Comparison of ENCODE assay signal across 1 cellular context in the genomic region with DNA sequence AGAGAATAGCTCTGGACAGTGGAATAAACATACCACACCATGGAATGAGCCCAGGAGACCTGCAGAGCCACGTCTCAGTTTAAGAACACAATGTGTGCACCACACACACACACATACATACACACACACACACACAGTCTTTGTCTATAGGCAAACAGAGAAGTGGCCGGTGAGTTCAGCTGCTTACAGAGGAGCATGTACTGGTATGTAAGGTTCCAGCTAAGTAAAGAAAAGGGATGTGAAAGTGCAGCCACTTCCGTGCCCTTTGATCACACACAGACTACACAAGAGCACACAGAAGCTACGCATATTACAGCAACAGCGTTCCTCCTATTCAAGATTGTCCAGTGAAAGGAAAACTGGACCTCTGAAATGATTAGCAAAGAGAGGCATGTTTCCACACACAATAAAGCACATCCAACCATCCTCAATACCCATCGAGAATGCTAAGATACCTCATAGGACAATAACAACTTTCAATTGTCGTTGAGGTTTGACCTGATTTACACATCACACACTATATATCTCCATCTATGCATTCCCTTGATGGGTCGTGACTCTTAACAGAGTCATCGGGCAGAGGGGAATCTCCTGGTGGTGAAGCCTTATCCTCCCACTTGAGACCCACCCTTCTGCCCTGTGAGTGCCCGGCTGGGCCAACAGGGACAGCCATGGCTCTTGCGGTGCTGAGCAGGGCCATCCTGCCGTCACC.
TF ChIP-seq lines count a peak whose summit lies in the region.

No MANE protein-coding gene starts in this region.

TF ChIP-seq in HepG2, 621 proteins besides CTCF, POLR2A, EP300 and RAD21 (continued from another document and continues in another):
- TF ChIP-seq, protein P1, sequence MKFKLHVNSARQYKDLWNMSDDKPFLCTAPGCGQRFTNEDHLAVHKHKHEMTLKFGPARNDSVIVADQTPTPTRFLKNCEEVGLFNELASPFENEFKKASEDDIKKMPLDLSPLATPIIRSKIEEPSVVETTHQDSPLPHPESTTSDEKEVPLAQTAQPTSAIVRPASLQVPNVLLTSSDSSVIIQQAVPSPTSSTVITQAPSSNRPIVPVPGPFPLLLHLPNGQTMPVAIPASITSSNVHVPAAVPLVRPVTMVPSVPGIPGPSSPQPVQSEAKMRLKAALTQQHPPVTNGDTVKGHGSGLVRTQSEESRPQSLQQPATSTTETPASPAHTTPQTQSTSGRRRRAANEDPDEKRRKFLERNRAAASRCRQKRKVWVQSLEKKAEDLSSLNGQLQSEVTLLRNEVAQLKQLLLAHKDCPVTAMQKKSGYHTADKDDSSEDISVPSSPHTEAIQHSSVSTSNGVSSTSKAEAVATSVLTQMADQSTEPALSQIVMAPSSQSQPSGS (CRISPR knock-in tag; IDR thresholded peaks at IDR 0.05): 0 out of 2 replicates have a peak, but pooled peaks have one; percentile 40
- no peak for TF ChIP-seq HMGA1 (CRISPR knock-in tag; conservative IDR thresholded peaks at IDR 0.05)
- TF ChIP-seq, protein P2, sequence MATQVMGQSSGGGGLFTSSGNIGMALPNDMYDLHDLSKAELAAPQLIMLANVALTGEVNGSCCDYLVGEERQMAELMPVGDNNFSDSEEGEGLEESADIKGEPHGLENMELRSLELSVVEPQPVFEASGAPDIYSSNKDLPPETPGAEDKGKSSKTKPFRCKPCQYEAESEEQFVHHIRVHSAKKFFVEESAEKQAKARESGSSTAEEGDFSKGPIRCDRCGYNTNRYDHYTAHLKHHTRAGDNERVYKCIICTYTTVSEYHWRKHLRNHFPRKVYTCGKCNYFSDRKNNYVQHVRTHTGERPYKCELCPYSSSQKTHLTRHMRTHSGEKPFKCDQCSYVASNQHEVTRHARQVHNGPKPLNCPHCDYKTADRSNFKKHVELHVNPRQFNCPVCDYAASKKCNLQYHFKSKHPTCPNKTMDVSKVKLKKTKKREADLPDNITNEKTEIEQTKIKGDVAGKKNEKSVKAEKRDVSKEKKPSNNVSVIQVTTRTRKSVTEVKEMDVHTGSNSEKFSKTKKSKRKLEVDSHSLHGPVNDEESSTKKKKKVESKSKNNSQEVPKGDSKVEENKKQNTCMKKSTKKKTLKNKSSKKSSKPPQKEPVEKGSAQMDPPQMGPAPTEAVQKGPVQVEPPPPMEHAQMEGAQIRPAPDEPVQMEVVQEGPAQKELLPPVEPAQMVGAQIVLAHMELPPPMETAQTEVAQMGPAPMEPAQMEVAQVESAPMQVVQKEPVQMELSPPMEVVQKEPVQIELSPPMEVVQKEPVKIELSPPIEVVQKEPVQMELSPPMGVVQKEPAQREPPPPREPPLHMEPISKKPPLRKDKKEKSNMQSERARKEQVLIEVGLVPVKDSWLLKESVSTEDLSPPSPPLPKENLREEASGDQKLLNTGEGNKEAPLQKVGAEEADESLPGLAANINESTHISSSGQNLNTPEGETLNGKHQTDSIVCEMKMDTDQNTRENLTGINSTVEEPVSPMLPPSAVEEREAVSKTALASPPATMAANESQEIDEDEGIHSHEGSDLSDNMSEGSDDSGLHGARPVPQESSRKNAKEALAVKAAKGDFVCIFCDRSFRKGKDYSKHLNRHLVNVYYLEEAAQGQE (IDR thresholded peaks at IDR 0.05; ENCODE audit: borderline replicate concordance in 1 of 2, low read depth in 1 of 2, low read length in 2 of 2): 0 out of 4 replicates have a peak, but pooled peaks of 1 of the 2 experiments have one; percentile 24
- TF ChIP-seq NKX3-1 (CRISPR knock-in tag; IDR thresholded peaks at IDR 0.05): no peak
- TF ChIP-seq ZNF251 (CRISPR knock-in tag; IDR thresholded peaks at IDR 0.05): no peak
- TF ChIP-seq SKI (IDR thresholded peaks at IDR 0.05; ENCODE audit: partially characterized antibody): peak; percentile 59
- 0 out of 2 replicates have a peak, but pooled peaks have one; percentile 14 for TF ChIP-seq ZKSCAN8 (CRISPR knock-in tag; IDR thresholded peaks at IDR 0.05; ENCODE audit: borderline replicate concordance)
- TF ChIP-seq ATRX (CRISPR knock-in tag; IDR thresholded peaks at IDR 0.05; ENCODE audit: borderline replicate concordance): no peak
- TF ChIP-seq IKZF1 (IDR thresholded peaks at IDR 0.05): no peak
- 0 out of 2 replicates have a peak, but pooled peaks have one; percentile 47 for TF ChIP-seq RBAK (CRISPR knock-in tag; IDR thresholded peaks at IDR 0.05)
- peak; percentile 70 for TF ChIP-seq SAP130 (CRISPR knock-in tag; IDR thresholded peaks at IDR 0.05; ENCODE audit: low read depth)
- TF ChIP-seq, protein P3, sequence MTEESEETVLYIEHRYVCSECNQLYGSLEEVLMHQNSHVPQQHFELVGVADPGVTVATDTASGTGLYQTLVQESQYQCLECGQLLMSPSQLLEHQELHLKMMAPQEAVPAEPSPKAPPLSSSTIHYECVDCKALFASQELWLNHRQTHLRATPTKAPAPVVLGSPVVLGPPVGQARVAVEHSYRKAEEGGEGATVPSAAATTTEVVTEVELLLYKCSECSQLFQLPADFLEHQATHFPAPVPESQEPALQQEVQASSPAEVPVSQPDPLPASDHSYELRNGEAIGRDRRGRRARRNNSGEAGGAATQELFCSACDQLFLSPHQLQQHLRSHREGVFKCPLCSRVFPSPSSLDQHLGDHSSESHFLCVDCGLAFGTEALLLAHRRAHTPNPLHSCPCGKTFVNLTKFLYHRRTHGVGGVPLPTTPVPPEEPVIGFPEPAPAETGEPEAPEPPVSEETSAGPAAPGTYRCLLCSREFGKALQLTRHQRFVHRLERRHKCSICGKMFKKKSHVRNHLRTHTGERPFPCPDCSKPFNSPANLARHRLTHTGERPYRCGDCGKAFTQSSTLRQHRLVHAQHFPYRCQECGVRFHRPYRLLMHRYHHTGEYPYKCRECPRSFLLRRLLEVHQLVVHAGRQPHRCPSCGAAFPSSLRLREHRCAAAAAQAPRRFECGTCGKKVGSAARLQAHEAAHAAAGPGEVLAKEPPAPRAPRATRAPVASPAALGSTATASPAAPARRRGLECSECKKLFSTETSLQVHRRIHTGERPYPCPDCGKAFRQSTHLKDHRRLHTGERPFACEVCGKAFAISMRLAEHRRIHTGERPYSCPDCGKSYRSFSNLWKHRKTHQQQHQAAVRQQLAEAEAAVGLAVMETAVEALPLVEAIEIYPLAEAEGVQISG (CRISPR knock-in tag; IDR thresholded peaks at IDR 0.05): peak; percentile 19; the same call in 1 of the 2 replicates
- TF ChIP-seq TEAD3 (CRISPR knock-in tag; optimal IDR thresholded peaks at IDR 0.05; ENCODE audit: borderline replicate concordance): peak; percentile 92
- no peak for TF ChIP-seq ZNF790 (CRISPR knock-in tag; IDR thresholded peaks at IDR 0.05; ENCODE audit: borderline replicate concordance)
- TF ChIP-seq LCORL (IDR thresholded peaks at IDR 0.05): peak; percentile 41; the same call in 1 of the 2 replicates
- no peak for TF ChIP-seq LCORL (CRISPR knock-in tag; IDR thresholded peaks at IDR 0.05)
- 0 out of 2 replicates have a peak, but pooled peaks have one; percentile 14 for TF ChIP-seq PPARG (CRISPR knock-in tag; conservative IDR thresholded peaks at IDR 0.05)
- no peak for TF ChIP-seq HNRNPL (IDR thresholded peaks at IDR 0.05; ENCODE audit: low read depth, low read length)
- peak; percentile 36; the same call in 1 of the 2 replicates for TF ChIP-seq WIZ (CRISPR knock-in tag; IDR thresholded peaks at IDR 0.05)
- no peak for TF ChIP-seq SMYD3 (CRISPR knock-in tag; IDR thresholded peaks at IDR 0.05)
- TF ChIP-seq, protein P4, sequence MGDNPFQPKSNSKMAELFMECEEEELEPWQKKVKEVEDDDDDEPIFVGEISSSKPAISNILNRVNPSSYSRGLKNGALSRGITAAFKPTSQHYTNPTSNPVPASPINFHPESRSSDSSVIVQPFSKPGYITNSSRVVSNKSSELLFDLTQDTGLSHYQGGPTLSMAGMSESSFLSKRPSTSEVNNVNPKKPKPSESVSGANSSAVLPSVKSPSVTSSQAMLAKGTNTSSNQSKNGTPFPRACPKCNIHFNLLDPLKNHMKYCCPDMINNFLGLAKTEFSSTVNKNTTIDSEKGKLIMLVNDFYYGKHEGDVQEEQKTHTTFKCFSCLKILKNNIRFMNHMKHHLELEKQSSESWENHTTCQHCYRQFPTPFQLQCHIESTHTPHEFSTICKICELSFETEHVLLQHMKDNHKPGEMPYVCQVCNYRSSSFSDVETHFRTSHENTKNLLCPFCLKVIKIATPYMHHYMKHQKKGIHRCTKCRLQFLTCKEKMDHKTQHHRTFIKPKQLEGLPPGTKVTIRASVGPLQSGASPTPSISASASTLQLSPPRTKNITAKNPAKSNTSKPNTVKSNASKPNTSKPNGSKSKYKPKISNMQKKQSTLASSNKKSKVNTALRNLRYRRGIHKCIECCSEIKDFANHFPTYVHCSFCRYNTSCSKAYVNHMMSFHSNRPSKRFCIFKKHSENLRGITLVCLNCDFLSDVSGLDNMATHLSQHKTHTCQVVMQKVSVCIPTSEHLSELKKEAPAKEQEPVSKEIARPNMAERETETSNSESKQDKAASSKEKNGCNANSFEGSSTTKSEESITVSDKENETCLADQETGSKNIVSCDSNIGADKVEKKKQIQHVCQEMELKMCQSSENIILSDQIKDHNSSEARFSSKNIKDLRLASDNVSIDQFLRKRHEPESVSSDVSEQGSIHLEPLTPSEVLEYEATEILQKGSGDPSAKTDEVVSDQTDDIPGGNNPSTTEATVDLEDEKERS (CRISPR knock-in tag; IDR thresholded peaks at IDR 0.05): no peak
- TF ChIP-seq, protein P5, sequence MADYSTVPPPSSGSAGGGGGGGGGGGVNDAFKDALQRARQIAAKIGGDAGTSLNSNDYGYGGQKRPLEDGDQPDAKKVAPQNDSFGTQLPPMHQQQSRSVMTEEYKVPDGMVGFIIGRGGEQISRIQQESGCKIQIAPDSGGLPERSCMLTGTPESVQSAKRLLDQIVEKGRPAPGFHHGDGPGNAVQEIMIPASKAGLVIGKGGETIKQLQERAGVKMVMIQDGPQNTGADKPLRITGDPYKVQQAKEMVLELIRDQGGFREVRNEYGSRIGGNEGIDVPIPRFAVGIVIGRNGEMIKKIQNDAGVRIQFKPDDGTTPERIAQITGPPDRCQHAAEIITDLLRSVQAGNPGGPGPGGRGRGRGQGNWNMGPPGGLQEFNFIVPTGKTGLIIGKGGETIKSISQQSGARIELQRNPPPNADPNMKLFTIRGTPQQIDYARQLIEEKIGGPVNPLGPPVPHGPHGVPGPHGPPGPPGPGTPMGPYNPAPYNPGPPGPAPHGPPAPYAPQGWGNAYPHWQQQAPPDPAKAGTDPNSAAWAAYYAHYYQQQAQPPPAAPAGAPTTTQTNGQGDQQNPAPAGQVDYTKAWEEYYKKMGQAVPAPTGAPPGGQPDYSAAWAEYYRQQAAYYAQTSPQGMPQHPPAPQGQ (CRISPR knock-in tag; IDR thresholded peaks at IDR 0.05; ENCODE audit: borderline replicate concordance): no peak
- no peak for TF ChIP-seq MED8 (CRISPR knock-in tag; IDR thresholded peaks at IDR 0.05; ENCODE audit: insufficient replicate concordance)
- no peak for TF ChIP-seq ZNF235 (CRISPR knock-in tag; IDR thresholded peaks at IDR 0.05; ENCODE audit: borderline replicate concordance)
- TF ChIP-seq ZNF546 (CRISPR knock-in tag; conservative IDR thresholded peaks at IDR 0.05): no peak
- peak; percentile 77; the same call in 1 of the 2 replicates for TF ChIP-seq HDAC2 (CRISPR knock-in tag; IDR thresholded peaks at IDR 0.05)
- TF ChIP-seq, protein P6, sequence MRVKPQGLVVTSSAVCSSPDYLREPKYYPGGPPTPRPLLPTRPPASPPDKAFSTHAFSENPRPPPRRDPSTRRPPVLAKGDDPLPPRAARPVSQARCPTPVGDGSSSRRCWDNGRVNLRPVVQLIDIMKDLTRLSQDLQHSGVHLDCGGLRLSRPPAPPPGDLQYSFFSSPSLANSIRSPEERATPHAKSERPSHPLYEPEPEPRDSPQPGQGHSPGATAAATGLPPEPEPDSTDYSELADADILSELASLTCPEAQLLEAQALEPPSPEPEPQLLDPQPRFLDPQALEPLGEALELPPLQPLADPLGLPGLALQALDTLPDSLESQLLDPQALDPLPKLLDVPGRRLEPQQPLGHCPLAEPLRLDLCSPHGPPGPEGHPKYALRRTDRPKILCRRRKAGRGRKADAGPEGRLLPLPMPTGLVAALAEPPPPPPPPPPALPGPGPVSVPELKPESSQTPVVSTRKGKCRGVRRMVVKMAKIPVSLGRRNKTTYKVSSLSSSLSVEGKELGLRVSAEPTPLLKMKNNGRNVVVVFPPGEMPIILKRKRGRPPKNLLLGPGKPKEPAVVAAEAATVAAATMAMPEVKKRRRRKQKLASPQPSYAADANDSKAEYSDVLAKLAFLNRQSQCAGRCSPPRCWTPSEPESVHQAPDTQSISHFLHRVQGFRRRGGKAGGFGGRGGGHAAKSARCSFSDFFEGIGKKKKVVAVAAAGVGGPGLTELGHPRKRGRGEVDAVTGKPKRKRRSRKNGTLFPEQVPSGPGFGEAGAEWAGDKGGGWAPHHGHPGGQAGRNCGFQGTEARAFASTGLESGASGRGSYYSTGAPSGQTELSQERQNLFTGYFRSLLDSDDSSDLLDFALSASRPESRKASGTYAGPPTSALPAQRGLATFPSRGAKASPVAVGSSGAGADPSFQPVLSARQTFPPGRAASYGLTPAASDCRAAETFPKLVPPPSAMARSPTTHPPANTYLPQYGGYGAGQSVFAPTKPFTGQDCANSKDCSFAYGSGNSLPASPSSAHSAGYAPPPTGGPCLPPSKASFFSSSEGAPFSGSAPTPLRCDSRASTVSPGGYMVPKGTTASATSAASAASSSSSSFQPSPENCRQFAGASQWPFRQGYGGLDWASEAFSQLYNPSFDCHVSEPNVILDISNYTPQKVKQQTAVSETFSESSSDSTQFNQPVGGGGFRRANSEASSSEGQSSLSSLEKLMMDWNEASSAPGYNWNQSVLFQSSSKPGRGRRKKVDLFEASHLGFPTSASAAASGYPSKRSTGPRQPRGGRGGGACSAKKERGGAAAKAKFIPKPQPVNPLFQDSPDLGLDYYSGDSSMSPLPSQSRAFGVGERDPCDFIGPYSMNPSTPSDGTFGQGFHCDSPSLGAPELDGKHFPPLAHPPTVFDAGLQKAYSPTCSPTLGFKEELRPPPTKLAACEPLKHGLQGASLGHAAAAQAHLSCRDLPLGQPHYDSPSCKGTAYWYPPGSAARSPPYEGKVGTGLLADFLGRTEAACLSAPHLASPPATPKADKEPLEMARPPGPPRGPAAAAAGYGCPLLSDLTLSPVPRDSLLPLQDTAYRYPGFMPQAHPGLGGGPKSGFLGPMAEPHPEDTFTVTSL (CRISPR knock-in tag; IDR thresholded peaks at IDR 0.05; ENCODE audit: borderline replicate concordance): peak; percentile 37
- TF ChIP-seq, protein P7, sequence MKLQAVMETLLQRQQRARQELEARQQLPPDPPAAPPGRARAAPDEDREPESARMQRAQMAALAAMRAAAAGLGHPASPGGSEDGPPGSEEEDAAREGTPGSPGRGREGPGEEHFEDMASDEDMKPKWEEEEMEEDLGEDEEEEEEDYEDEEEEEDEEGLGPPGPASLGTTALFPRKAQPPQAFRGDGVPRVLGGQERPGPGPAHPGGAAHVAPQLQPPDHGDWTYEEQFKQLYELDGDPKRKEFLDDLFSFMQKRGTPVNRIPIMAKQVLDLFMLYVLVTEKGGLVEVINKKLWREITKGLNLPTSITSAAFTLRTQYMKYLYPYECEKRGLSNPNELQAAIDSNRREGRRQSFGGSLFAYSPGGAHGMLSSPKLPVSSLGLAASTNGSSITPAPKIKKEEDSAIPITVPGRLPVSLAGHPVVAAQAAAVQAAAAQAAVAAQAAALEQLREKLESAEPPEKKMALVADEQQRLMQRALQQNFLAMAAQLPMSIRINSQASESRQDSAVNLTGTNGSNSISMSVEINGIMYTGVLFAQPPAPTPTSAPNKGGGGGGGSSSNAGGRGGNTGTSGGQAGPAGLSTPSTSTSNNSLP (IDR thresholded peaks at IDR 0.05; ENCODE audit: low read depth, low read length): peak; percentile 31; the same call in 1 of the 2 replicates
